Comparison of ENCODE assay signal across 23 cellular contexts in the genomic region with DNA sequence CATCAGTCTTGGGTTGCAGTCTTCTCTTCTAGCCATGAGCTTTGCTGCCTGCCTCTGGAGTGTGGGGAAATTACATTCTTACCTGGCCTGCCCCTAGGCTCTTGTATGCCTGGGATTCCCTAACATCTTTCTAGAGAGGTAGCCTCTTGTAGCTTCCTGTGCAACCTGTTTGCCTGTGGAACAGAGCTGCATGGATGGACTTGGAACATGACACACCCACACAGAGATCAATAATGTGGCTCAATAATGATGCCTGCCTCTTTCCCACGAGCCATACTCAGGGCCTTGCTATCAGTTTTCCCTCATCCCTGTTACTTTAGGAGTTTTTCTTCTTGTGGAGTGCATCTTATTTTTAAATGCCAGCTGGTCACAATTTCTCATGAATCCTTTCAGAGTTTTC.
"Had no signal": no experiment of that assay in that cellular context is flagged by ENCODE, and none has a peak within 500 bp of the region (broad histone marks: within the 10 kb centered on the region; RNA-seq: fewer than 3 reads in every experiment).

No MANE protein-coding gene starts in this region.

- DNase-seq: activated CD4-positive, alpha-beta memory T cell treated with anti-CD3 and anti-CD28 coated beads for 36 hours; activated CD4-positive, alpha-beta T cell treated with anti-CD3 and anti-CD28 coated beads, Interleukin-2, amount 10 ng/mL, durations not matched to agents 7 days and 5 days; activated CD4-positive, CD25-positive, alpha-beta regulatory T cell; activated CD8-positive, alpha-beta memory T cell treated with anti-CD3 and anti-CD28 coated beads for 24 hours; activated effector memory CD4-positive, alpha-beta T cell treated with anti-CD3 and anti-CD28 coated beads, Interleukin-2, amount 50 U/mL, for 16 hours; activated naive CD4-positive, alpha-beta T cell treated with anti-CD3 and anti-CD28 coated beads for 36 hours; activated naive CD8-positive, alpha-beta T cell treated with anti-CD3 and anti-CD28 coated beads for 36 hours; activated T-cell treated with anti-CD3 and anti-CD28 coated beads, Interleukin-2, amount 50 U/mL, for 4 hours; Karpas-422; MM.1S; NCI-H1105; NCI-H1436 treated with DMSO at 0.1 percent for 48 hours; NCI-H187; NCI-H2081 treated with DMSO at 0.1 percent for 48 hours; NCI-H446; Peyer's patch; Right ventricle myocardium superior; SJCRH30; T-helper 1 cell had no signal

- FAIRE-seq: K562 had no signal

- H3K27me3 ChIP-seq: Peyer's patch, SJCRH30 had no signal

- H3K9me3 Mint-ChIP-seq: activated CD4-positive, alpha-beta memory T cell treated with anti-CD3 and anti-CD28 coated beads for 36 hours; activated CD4-positive, alpha-beta T cell treated with anti-CD3 and anti-CD28 coated beads, Interleukin-2, amount 10 ng/mL, durations not matched to agents 7 days and 5 days; activated naive CD4-positive, alpha-beta T cell treated with anti-CD3 and anti-CD28 coated beads for 36 hours; activated naive CD8-positive, alpha-beta T cell treated with anti-CD3 and anti-CD28 coated beads for 36 hours; activated T-cell treated with anti-CD3 and anti-CD28 coated beads, Interleukin-2, amount 50 U/mL, for 4 hours had no signal

- H3K4me3 Mint-ChIP-seq: activated CD4-positive, alpha-beta memory T cell treated with anti-CD3 and anti-CD28 coated beads for 36 hours; activated CD4-positive, alpha-beta T cell treated with anti-CD3 and anti-CD28 coated beads, Interleukin-2, amount 10 ng/mL, durations not matched to agents 7 days and 5 days; activated naive CD4-positive, alpha-beta T cell treated with anti-CD3 and anti-CD28 coated beads for 36 hours; activated naive CD8-positive, alpha-beta T cell treated with anti-CD3 and anti-CD28 coated beads for 36 hours; activated T-cell treated with anti-CD3 and anti-CD28 coated beads, Interleukin-2, amount 50 U/mL, for 4 hours had no signal

- H3K27ac Mint-ChIP-seq: activated CD4-positive, alpha-beta memory T cell treated with anti-CD3 and anti-CD28 coated beads for 36 hours; activated naive CD4-positive, alpha-beta T cell treated with anti-CD3 and anti-CD28 coated beads for 36 hours; activated naive CD8-positive, alpha-beta T cell treated with anti-CD3 and anti-CD28 coated beads for 36 hours had no signal

- H3K27ac ChIP-seq: Peyer's patch, RWPE1, SJCRH30, VCaP had no signal

- H3K4me1 Mint-ChIP-seq: activated CD4-positive, alpha-beta T cell treated with anti-CD3 and anti-CD28 coated beads, Interleukin-2, amount 10 ng/mL, durations not matched to agents 7 days and 5 days had no signal

- H3K9ac ChIP-seq: SK-N-SH had no signal

- ATAC-seq: activated T-cell treated with anti-CD3 and anti-CD28 coated beads, Interleukin-2, amount 50 U/mL, for 4 hours; K562 had no signal

- H3K9me3 ChIP-seq: Peyer's patch, SJCRH30, SK-N-SH had no signal

- H3K27me3 Mint-ChIP-seq: activated CD4-positive, alpha-beta memory T cell treated with anti-CD3 and anti-CD28 coated beads for 36 hours; activated CD4-positive, alpha-beta T cell treated with anti-CD3 and anti-CD28 coated beads, Interleukin-2, amount 10 ng/mL, durations not matched to agents 7 days and 5 days; activated naive CD8-positive, alpha-beta T cell treated with anti-CD3 and anti-CD28 coated beads for 36 hours had no signal

- H3K36me3 Mint-ChIP-seq: activated CD4-positive, alpha-beta memory T cell treated with anti-CD3 and anti-CD28 coated beads for 36 hours; activated naive CD8-positive, alpha-beta T cell treated with anti-CD3 and anti-CD28 coated beads for 36 hours had no signal

- H3K4me3 ChIP-seq: K562, Peyer's patch, SJCRH30 had no signal

- H3K4me1 ChIP-seq: Peyer's patch, SJCRH30 had no signal

- H3K36me3 ChIP-seq: Peyer's patch, SJCRH30 had no signal
